13 cellular contexts compared by ENCODE assay signal in genomic region chr17:44417553-44417952, GRCh38. TPM values are rescaled to one million over a fixed set of nuclear protein-coding genes. Genes with fewer than 3 reads are reported as not detected.
A peak's percentile ranks its signal among the peaks of the same experiment; 100 is the strongest.
DNase-seq lines count a peak whose midpoint lies in the region; ATAC-seq and TF ChIP-seq lines count a peak whose summit lies in the region.
"Had no signal": no experiment of that assay in that cellular context is flagged by ENCODE, and none has a peak within 500 bp of the region (broad histone marks: within the 10 kb centered on the region; RNA-seq: fewer than 3 reads in every experiment).

No MANE protein-coding gene starts in this region.

- H3K9ac ChIP-seq in OCI-LY3 (ENCODE audit: low read length) = peak overlapping the region; percentile 64

- H3K4me3 ChIP-seq in OCI-LY3 (ENCODE audit: low read length) (peak overlapping the region; percentile 55), HAP-1 (no peak overlapping the region)

- H3K4me3 Mint-ChIP-seq in activated CD8-positive, alpha-beta T cell treated with anti-CD3 and anti-CD28 coated beads for 36 hours = no peak overlapping the region
- no peak overlapping the region for H3K4me3 Mint-ChIP-seq in activated CD8-positive, alpha-beta T cell treated with anti-CD3 and anti-CD28 coated beads, Interleukin-2, amount 10 ng/mL, durations not matched to agents 7 days and 5 days
- no peak overlapping the region for H3K4me3 Mint-ChIP-seq in stimulated activated effector memory CD8-positive, alpha-beta T cell treated with anti-CD3 and anti-CD28 coated beads, Interleukin-12 subunit alpha, Interleukin-12 subunit beta, amount 100 ng/mL, for 72 hours
- H3K4me3 Mint-ChIP-seq: activated B cell treated with CpG ODN at 0.5 μM for 24 hours, mesothelial cell of epicardium had no signal

- H3K27ac ChIP-seq in OCI-LY3 (ENCODE audit: low read length) = peak overlapping the region; percentile 96
- H3K27ac ChIP-seq: C4-2B, HL-60 had no signal

- no peak for TF ChIP-seq CTCF in activated CD8-positive, alpha-beta T cell treated with anti-CD3 and anti-CD28 coated beads for 36 hours (IDR thresholded peaks at IDR 0.05)
- no peak for TF ChIP-seq CTCF in OCI-LY3 (IDR thresholded peaks at IDR 0.05; ENCODE audit: low read depth, low read length)

- peaks cover 9% of the 10 kb centered on the region for H3K4me1 Mint-ChIP-seq in activated CD8-positive, alpha-beta T cell treated with anti-CD3 and anti-CD28 coated beads for 36 hours (ENCODE audit: low read depth)
- H3K4me1 Mint-ChIP-seq in activated CD8-positive, alpha-beta T cell treated with anti-CD3 and anti-CD28 coated beads, Interleukin-2, amount 10 ng/mL, durations not matched to agents 7 days and 5 days (ENCODE audit: low read depth) = peaks cover 2% of the 10 kb centered on the region
- H3K4me1 Mint-ChIP-seq in stimulated activated effector memory CD8-positive, alpha-beta T cell treated with anti-CD3 and anti-CD28 coated beads, Interleukin-12 subunit alpha, Interleukin-12 subunit beta, amount 100 ng/mL, for 72 hours = peaks cover 10% of the 10 kb centered on the region
- H3K4me1 Mint-ChIP-seq: activated B cell treated with CpG ODN at 0.5 μM for 24 hours, mesothelial cell of epicardium had no signal

- H3K9me3 Mint-ChIP-seq in activated CD8-positive, alpha-beta T cell treated with anti-CD3 and anti-CD28 coated beads for 36 hours = no peaks in the 10 kb centered on the region
- no peaks in the 10 kb centered on the region for H3K9me3 Mint-ChIP-seq in activated CD8-positive, alpha-beta T cell treated with anti-CD3 and anti-CD28 coated beads, Interleukin-2, amount 10 ng/mL, durations not matched to agents 7 days and 5 days (ENCODE audit: insufficient read depth)
- H3K9me3 Mint-ChIP-seq in stimulated activated effector memory CD8-positive, alpha-beta T cell treated with anti-CD3 and anti-CD28 coated beads, Interleukin-12 subunit alpha, Interleukin-12 subunit beta, amount 100 ng/mL, for 72 hours = no peaks in the 10 kb centered on the region
- H3K9me3 Mint-ChIP-seq: activated B cell treated with CpG ODN at 0.5 μM for 24 hours had no signal

- in situ Hi-C loops in HAP-1 (cut with MboI; ENCODE audit: low sequenced_read_pairs) = no loop called here

- POLR2A ChIA-PET in activated CD8-positive, alpha-beta T cell treated with anti-CD3 and anti-CD28 coated beads for 36 hours (lab: Charles Lee) = no interaction called here
- POLR2A ChIA-PET in activated CD8-positive, alpha-beta T cell treated with anti-CD3 and anti-CD28 coated beads, Interleukin-2, amount 10 ng/mL, durations not matched to agents 7 days and 5 days (lab: Charles Lee) = no interaction called here

- H3K9me3 ChIP-seq in OCI-LY3 (ENCODE audit: insufficient read depth, low read length) (no peaks in the 10 kb centered on the region), HAP-1 (no peaks in the 10 kb centered on the region)

- CTCF ChIA-PET in activated CD8-positive, alpha-beta T cell treated with anti-CD3 and anti-CD28 coated beads for 36 hours (lab: Charles Lee) = interaction anchor here (1.5 kb wide), 2 partner anchors 54 to 106 kb away, joined by 3 to 5 read pairs; partner anchors contain the start of gene FAM171A2
- CTCF ChIA-PET in activated CD8-positive, alpha-beta T cell treated with anti-CD3 and anti-CD28 coated beads, Interleukin-2, amount 10 ng/mL, durations not matched to agents 7 days and 5 days (lab: Charles Lee) = no interaction called here

- no peaks in the 10 kb centered on the region for H3K27me3 Mint-ChIP-seq in activated CD8-positive, alpha-beta T cell treated with anti-CD3 and anti-CD28 coated beads for 36 hours
- H3K27me3 Mint-ChIP-seq in activated CD8-positive, alpha-beta T cell treated with anti-CD3 and anti-CD28 coated beads, Interleukin-2, amount 10 ng/mL, durations not matched to agents 7 days and 5 days (ENCODE audit: low read depth) = no peaks in the 10 kb centered on the region
- H3K27me3 Mint-ChIP-seq: activated B cell treated with CpG ODN at 0.5 μM for 24 hours had no signal

- peak; percentile 7 for DNase-seq in activated CD8-positive, alpha-beta T cell treated with anti-CD3 and anti-CD28 coated beads for 36 hours
- no peak for DNase-seq in activated CD8-positive, alpha-beta T cell treated with anti-CD3 and anti-CD28 coated beads, Interleukin-2, amount 10 ng/mL, durations not matched to agents 7 days and 5 days
- peak; percentile 62 for DNase-seq in fibroblast of gingiva (ENCODE audit: low read depth)
- DNase-seq in stimulated activated effector memory CD8-positive, alpha-beta T cell treated with anti-CD3 and anti-CD28 coated beads, Interleukin-12 subunit alpha, Interleukin-12 subunit beta, amount 100 ng/mL, for 72 hours (ENCODE audit: low spot score in 2 of 2) = no peak
- DNase-seq in D341Med (ENCODE audit: low spot score) = no peak
- no peak for DNase-seq in HAP-1 (ENCODE audit: low spot score in 2 of 2)
- no peak for DNase-seq in middle frontal gyrus (ENCODE audit: extremely low spot score, low spot score)
- DNase-seq: activated B cell treated with CpG ODN at 0.5 μM for 24 hours, NCI-H510A had no signal

- ATAC-seq in activated CD8-positive, alpha-beta T cell treated with anti-CD3 and anti-CD28 coated beads for 36 hours = peak; percentile 47
- ATAC-seq in activated CD8-positive, alpha-beta T cell treated with anti-CD3 and anti-CD28 coated beads, Interleukin-2, amount 10 ng/mL, durations not matched to agents 7 days and 5 days = no peak
- peak; percentile 86 for ATAC-seq in stimulated activated effector memory CD8-positive, alpha-beta T cell treated with anti-CD3 and anti-CD28 coated beads, Interleukin-12 subunit alpha, Interleukin-12 subunit beta, amount 100 ng/mL, for 72 hours

- H3K27me3 ChIP-seq in OCI-LY3 (ENCODE audit: low read depth, low read length) (no peaks in the 10 kb centered on the region), HAP-1 (ENCODE audit: low read depth) (no peaks in the 10 kb centered on the region)

- no peak overlapping the region for H2AFZ ChIP-seq in OCI-LY3 (ENCODE audit: low read depth, low read length)

- H3K36me3 ChIP-seq in OCI-LY3 (replicated peaks; ENCODE audit: low read depth, low read length) (peaks cover 27% of the 10 kb centered on the region), HAP-1 (replicated peaks) (peaks cover 27% of the 10 kb centered on the region)

- peak overlapping the region; percentile 74 for H3K27ac Mint-ChIP-seq in activated CD8-positive, alpha-beta T cell treated with anti-CD3 and anti-CD28 coated beads for 36 hours
- no peak overlapping the region for H3K27ac Mint-ChIP-seq in activated CD8-positive, alpha-beta T cell treated with anti-CD3 and anti-CD28 coated beads, Interleukin-2, amount 10 ng/mL, durations not matched to agents 7 days and 5 days
- H3K27ac Mint-ChIP-seq in stimulated activated effector memory CD8-positive, alpha-beta T cell treated with anti-CD3 and anti-CD28 coated beads, Interleukin-12 subunit alpha, Interleukin-12 subunit beta, amount 100 ng/mL, for 72 hours = peak overlapping the region; percentile 77
- H3K27ac Mint-ChIP-seq: activated B cell treated with CpG ODN at 0.5 μM for 24 hours, mesothelial cell of epicardium had no signal

- H3K79me2 ChIP-seq in OCI-LY3 (ENCODE audit: low read length) = peaks cover 11% of the 10 kb centered on the region; the same call in 1 of the 2 replicates

- peak overlapping the region; percentile 75 for H3K4me2 ChIP-seq in OCI-LY3 (ENCODE audit: low read length)

- intact Hi-C loops in activated CD8-positive, alpha-beta T cell treated with anti-CD3 and anti-CD28 coated beads for 36 hours (cut with micrococcal nuclease) = no loop called here

- H3K36me3 Mint-ChIP-seq in activated CD8-positive, alpha-beta T cell treated with anti-CD3 and anti-CD28 coated beads for 36 hours (ENCODE audit: low read depth) = peaks cover 15% of the 10 kb centered on the region
- H3K36me3 Mint-ChIP-seq in activated CD8-positive, alpha-beta T cell treated with anti-CD3 and anti-CD28 coated beads, Interleukin-2, amount 10 ng/mL, durations not matched to agents 7 days and 5 days (ENCODE audit: low read depth) = peaks cover 22% of the 10 kb centered on the region
- peaks cover 96% of the 10 kb centered on the region for H3K36me3 Mint-ChIP-seq in stimulated activated effector memory CD8-positive, alpha-beta T cell treated with anti-CD3 and anti-CD28 coated beads, Interleukin-12 subunit alpha, Interleukin-12 subunit beta, amount 100 ng/mL, for 72 hours

- no peaks in the 10 kb centered on the region for H4K20me1 ChIP-seq in OCI-LY3 (ENCODE audit: insufficient read depth, low read length)

- peaks cover 46% of the 10 kb centered on the region for H3K4me1 ChIP-seq in OCI-LY3 (ENCODE audit: low read length)
- H3K4me1 ChIP-seq in HAP-1 = peaks cover 6% of the 10 kb centered on the region

RNA-seq across cellular contexts. Expression of gene ITGA2B, which starts 28.1 kb away (rescaled TPM):
- total RNA-seq in activated CD8-positive, alpha-beta T cell treated with anti-CD3 and anti-CD28 coated beads for 36 hours = 1 to 10 TPM; 1.1 to 1.7 TPM
- total RNA-seq in activated CD8-positive, alpha-beta T cell treated with anti-CD3 and anti-CD28 coated beads, Interleukin-2, amount 10 ng/mL, durations not matched to agents 7 days and 5 days = under 1 TPM; 0.39 to 0.82 TPM
- total RNA-seq: activated B cell treated with CpG ODN at 0.5 μM for 24 hours had no signal

RNA-seq across cellular contexts. Expression of gene FAM171A2, which starts 53.9 kb away (rescaled TPM):
- total RNA-seq in activated CD8-positive, alpha-beta T cell treated with anti-CD3 and anti-CD28 coated beads for 36 hours = under 1 TPM; 0.43 to 0.78 TPM
- total RNA-seq in activated CD8-positive, alpha-beta T cell treated with anti-CD3 and anti-CD28 coated beads, Interleukin-2, amount 10 ng/mL, durations not matched to agents 7 days and 5 days = under 1 TPM; 0.37 to 0.45 TPM

Comparison
In these comparisons a context has a peak if more than half of its experiments do, and no peak if none do; other contexts are left out.
1. DNase-seq: peak in activated CD8-positive, alpha-beta T cell treated with anti-CD3 and anti-CD28 coated beads for 36 hours (single experiment) and fibroblast of gingiva (single experiment); none in activated CD8-positive, alpha-beta T cell treated with anti-CD3 and anti-CD28 coated beads, Interleukin-2, amount 10 ng/mL, durations not matched to agents 7 days and 5 days (single experiment), stimulated activated effector memory CD8-positive, alpha-beta T cell treated with anti-CD3 and anti-CD28 coated beads, Interleukin-12 subunit alpha, Interleukin-12 subunit beta, amount 100 ng/mL, for 72 hours (0 of 2), D341Med (single experiment), HAP-1 (0 of 2) and middle frontal gyrus (single experiment).